In the genomic region with DNA sequence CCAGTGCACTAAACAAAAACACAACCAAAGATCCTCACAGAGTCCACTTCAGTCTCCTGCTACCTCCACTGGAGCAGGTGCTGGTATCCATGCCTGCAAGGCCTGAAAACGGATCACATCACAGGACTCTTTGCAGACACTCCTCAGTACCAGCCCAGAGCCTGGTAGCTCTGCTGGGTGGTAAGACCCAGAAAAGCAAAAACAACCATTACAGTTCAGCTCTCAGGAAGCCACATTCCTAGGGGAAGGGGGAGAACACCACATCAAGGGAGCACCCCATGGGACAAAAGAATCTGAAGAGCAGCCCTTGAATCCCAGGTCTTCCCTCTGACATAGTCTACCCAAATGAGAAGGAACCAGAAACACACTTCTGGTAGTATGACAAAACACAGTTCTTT, we compare ENCODE assay signal across 16 cellular contexts.
"Had no signal": no experiment of that assay in that cellular context is flagged by ENCODE, and none has a peak within 500 bp of the region (broad histone marks: within the 10 kb centered on the region; RNA-seq: fewer than 3 reads in every experiment).

No MANE protein-coding gene starts in this region.

- FAIRE-seq: colon, TTC549, urothelium cell line had no signal

- H3K4me3 ChIP-seq: dorsolateral prefrontal cortex, hepatocyte, thyroid gland had no signal

- H3K27ac ChIP-seq: epithelial cell of prostate, thyroid gland had no signal

- H3K9me3 ChIP-seq: thyroid gland had no signal

- H3K36me3 ChIP-seq: thyroid gland had no signal

- ATAC-seq: activated CD4-positive, alpha-beta T cell treated with anti-CD3 and anti-CD28 coated beads for 36 hours; natural killer cell had no signal

- H3K4me1 ChIP-seq: thyroid gland had no signal

- DNase-seq: activated CD4-positive, alpha-beta memory T cell treated with anti-CD3 and anti-CD28 coated beads for 36 hours; activated CD4-positive, alpha-beta T cell treated with anti-CD3 and anti-CD28 coated beads for 36 hours; activated T-cell treated with anti-CD3 and anti-CD28 coated beads for 4 hours; foreskin fibroblast; mesenchymal stem cell; natural killer cell; retina; stimulated activated CD8-positive, alpha-beta memory T cell treated with anti-CD3 and anti-CD28 coated beads, Interleukin-4, amount 100 ng/mL, for 48 hours; stimulated activated naive CD4-positive, alpha-beta T cell; thyroid gland had no signal

- H3K27me3 ChIP-seq: dorsolateral prefrontal cortex, hepatocyte, thyroid gland had no signal

- H3K79me2 ChIP-seq: hepatocyte had no signal

- H3K4me2 ChIP-seq: hepatocyte had no signal

- H2AFZ ChIP-seq: hepatocyte had no signal
